ENCODE assay signal across 17 cellular contexts in the genomic region with DNA sequence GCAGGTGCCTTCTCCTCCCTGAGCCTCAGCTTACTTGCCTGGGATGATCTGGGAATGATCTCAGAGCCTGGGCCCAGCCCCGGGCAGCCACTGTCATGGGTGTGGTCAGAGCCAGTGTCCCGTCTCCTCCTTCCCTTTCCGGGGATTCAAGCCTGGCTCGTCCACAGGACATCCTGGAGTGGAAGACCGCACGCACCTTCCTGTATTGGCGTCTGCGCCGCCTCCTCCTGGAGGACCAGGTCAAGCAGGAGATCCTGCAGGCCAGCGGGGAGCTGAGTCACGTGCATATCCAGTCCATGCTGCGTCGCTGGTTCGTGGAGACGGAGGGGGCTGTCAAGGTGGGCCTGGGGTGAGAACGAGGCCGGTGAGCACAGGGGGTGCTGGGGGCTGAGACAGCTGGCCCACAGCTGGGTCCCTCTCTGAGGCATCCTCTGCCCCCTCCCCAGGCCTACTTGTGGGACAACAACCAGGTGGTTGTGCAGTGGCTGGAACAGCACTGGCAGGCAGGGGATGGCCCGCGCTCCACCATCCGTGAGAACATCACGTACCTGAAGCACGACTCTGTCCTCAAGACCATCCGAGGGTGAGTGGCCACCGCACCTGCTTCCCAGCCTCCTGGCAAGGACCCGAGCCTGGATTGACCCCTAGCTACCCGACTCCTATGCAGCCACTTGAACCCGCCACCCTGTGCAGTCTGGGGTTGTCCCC. TPM values are rescaled to one million over a fixed set of nuclear protein-coding genes. Genes with fewer than 3 reads are reported as not detected.
DNase-seq lines count a peak whose midpoint lies in the region; ATAC-seq and TF ChIP-seq lines count a peak whose summit lies in the region.
"Had no signal": no experiment of that assay in that cellular context is flagged by ENCODE, and none has a peak within 500 bp of the region (broad histone marks: within the 10 kb centered on the region; RNA-seq: fewer than 3 reads in every experiment).

No MANE protein-coding gene starts in this region.

- H3K4me2 ChIP-seq in GM23338 = no peak overlapping the region

- WGBS in sigmoid colon, 2 donors = 94 to 95% methylated on average over 27 of the region's 27 CpGs

- intact Hi-C loops in sigmoid colon (cut with DNase I) = loop anchor here (1.0 kb wide), 1 partner anchor 120 kb away; no protein-coding TSS in a partner anchor

- H3K9me3 Mint-ChIP-seq in GM23338 (peaks cover 2% of the 10 kb centered on the region; the same call in 1 of the 3 replicates), chondrocyte (ENCODE audit: low read depth) (peaks cover 7% of the 10 kb centered on the region), immature natural killer cell (peaks cover 0 to 2% (median 0%) of the 10 kb centered on the region in 6 donors)

- H3K4me1 ChIP-seq in GM23338 (ENCODE audit: insufficient read depth) (no peaks in the 10 kb centered on the region; the same call in 1 of the 2 replicates), sigmoid colon (peaks cover 0 to 36% (median 20%) of the 10 kb centered on the region in 4 donors)

- H3K36me3 ChIP-seq in GM23338 (ENCODE audit: insufficient read depth) = no peaks in the 10 kb centered on the region
- peaks cover 37 to 83% (median 49%) of the 10 kb centered on the region in 4 donors for H3K36me3 ChIP-seq in sigmoid colon

- no peaks in the 10 kb centered on the region for H3K27me3 ChIP-seq in GM23338 (ENCODE audit: insufficient read depth)
- H3K27me3 ChIP-seq in sigmoid colon = no peaks in the 10 kb centered on the region

- H3K9me2 ChIP-seq in GM23338 (ENCODE audit: insufficient read depth) = no peaks in the 10 kb centered on the region

- no peaks in the 10 kb centered on the region for H3K9me3 ChIP-seq in sigmoid colon

- no peaks in the 10 kb centered on the region for H4K20me1 ChIP-seq in GM23338 (replicated peaks; ENCODE audit: insufficient read depth)

- no peak for TF ChIP-seq POLR2A in sigmoid colon (IDR thresholded peaks at IDR 0.05)

- H3K27ac ChIP-seq in GM23338 (ENCODE audit: low read depth) (no peak overlapping the region), sigmoid colon (peak overlapping the region; percentile 46 to 61 (median 58))
- H3K27ac ChIP-seq: C4-2B, HL-60, PC-9 had no signal

- H3K4me3 Mint-ChIP-seq in GM23338 (no peak overlapping the region), chondrocyte (ENCODE audit: unreplicated experiment) (no peak overlapping the region), immature natural killer cell (no peak overlapping the region)

- H3K79me2 ChIP-seq in GM23338 (replicated peaks; ENCODE audit: insufficient read depth) = no peaks in the 10 kb centered on the region

- ATAC-seq in GM23338 = no peak
- ATAC-seq in left lobe of liver = peak; percentile 4
- ATAC-seq in GM18868 (IDR thresholded peaks at IDR 0.05; ENCODE audit: unreplicated experiment) = no peak
- no peak for ATAC-seq in GM18520 (IDR thresholded peaks at IDR 0.05; ENCODE audit: unreplicated experiment)

- peaks cover 16% of the 10 kb centered on the region for H3K4me1 Mint-ChIP-seq in GM23338
- peaks cover 3% of the 10 kb centered on the region for H3K4me1 Mint-ChIP-seq in chondrocyte (ENCODE audit: low read depth)
- H3K4me1 Mint-ChIP-seq in immature natural killer cell = no peaks in the 10 kb centered on the region

- DNase-seq in GM23338 (ENCODE audit: low spot score) (no peak), chondrocyte (ENCODE audit: low spot score) (peak; percentile 92), left lobe of liver (ENCODE audit: low spot score) (no peak), sigmoid colon (no peak), immature natural killer cell (no peak), SW480 (ENCODE audit: low spot score) (no peak)
- DNase-seq: DMS 273 treated with DMSO at 0.1 percent for 48 hours, GF-D8, HCEC 1CT, NCI-H1436, NCI-H82, PC-9 had no signal

- H3K4me3 ChIP-seq in GM23338 = no peak overlapping the region
- no peak overlapping the region for H3K4me3 ChIP-seq in sigmoid colon
- H3K4me3 ChIP-seq: PC-9 had no signal

- H2AFZ ChIP-seq in GM23338 = no peak overlapping the region
- H2AFZ ChIP-seq: PC-9 had no signal

- TF ChIP-seq CTCF in GM23338 (conservative IDR thresholded peaks at IDR 0.05; ENCODE audit: low read depth in 2 of 2) (no peak), chondrocyte (IDR thresholded peaks at IDR 0.05) (no peak), sigmoid colon (IDR thresholded peaks at IDR 0.05) (no peak)

- H3K27me3 Mint-ChIP-seq in GM23338 (ENCODE audit: insufficient read depth, low read depth, poor library complexity) (peaks cover 6% of the 10 kb centered on the region), chondrocyte (ENCODE audit: low read depth) (no peaks in the 10 kb centered on the region), immature natural killer cell (ENCODE audit: low read depth in 3 of 3) (no peaks in the 10 kb centered on the region)

- H3K27ac Mint-ChIP-seq in GM23338 (peak overlapping the region; percentile 59; the same call in 1 of the 2 replicates), chondrocyte (ENCODE audit: unreplicated experiment) (no peak overlapping the region), immature natural killer cell (no peak overlapping the region)

- H3F3A ChIP-seq in GM23338 (replicated peaks; ENCODE audit: low read depth) = no peaks in the 10 kb centered on the region

- TF ChIP-seq EP300 in sigmoid colon (IDR thresholded peaks at IDR 0.05) = no peak

- H3K36me3 Mint-ChIP-seq in GM23338 (ENCODE audit: low read depth) = peaks cover 3% of the 10 kb centered on the region; the same call in 1 of the 3 replicates
- peaks cover 3% of the 10 kb centered on the region for H3K36me3 Mint-ChIP-seq in chondrocyte (ENCODE audit: low read depth)
- peaks cover 0 to 3% (median 0%) of the 10 kb centered on the region in 3 donors for H3K36me3 Mint-ChIP-seq in immature natural killer cell

TF ChIP-seq in GM23338, 12 proteins besides CTCF, POLR2A, EP300 and RAD21 (continues in another document):
- TF ChIP-seq CREB1 (CRISPR knock-in tag; IDR thresholded peaks at IDR 0.05; ENCODE audit: low read depth) (no peak), EZH2phosphoT487 (IDR thresholded peaks at IDR 0.05; ENCODE audit: unreplicated experiment) (no peak), STAT1 (IDR thresholded peaks at IDR 0.05; ENCODE audit: unreplicated experiment) (no peak), ZNF331 (CRISPR knock-in tag; IDR thresholded peaks at IDR 0.05; ENCODE audit: low read depth) (no peak), NANOG (IDR thresholded peaks at IDR 0.05; ENCODE audit: borderline replicate concordance) (no peak), ZNF114 (CRISPR knock-in tag; IDR thresholded peaks at IDR 0.05) (no peak)
- TF ChIP-seq, protein P1, sequence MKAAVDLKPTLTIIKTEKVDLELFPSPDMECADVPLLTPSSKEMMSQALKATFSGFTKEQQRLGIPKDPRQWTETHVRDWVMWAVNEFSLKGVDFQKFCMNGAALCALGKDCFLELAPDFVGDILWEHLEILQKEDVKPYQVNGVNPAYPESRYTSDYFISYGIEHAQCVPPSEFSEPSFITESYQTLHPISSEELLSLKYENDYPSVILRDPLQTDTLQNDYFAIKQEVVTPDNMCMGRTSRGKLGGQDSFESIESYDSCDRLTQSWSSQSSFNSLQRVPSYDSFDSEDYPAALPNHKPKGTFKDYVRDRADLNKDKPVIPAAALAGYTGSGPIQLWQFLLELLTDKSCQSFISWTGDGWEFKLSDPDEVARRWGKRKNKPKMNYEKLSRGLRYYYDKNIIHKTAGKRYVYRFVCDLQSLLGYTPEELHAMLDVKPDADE (IDR thresholded peaks at IDR 0.05) = no peak

RNA-seq across cellular contexts. Expression of a gene that starts 44.0 kb away (rescaled TPM):
- total RNA-seq in GM23338 (2014; rRNA removed; shearing (Covaris generic)) = 0.35 TPM in 1 of 2 replicates, not detected in the other
- polyA plus RNA-seq in GM23338 (2016; fragmentation: Nextera tagmentation; extraction: Ambion mirVana) (0.43 and 0.47 TPM in 2 replicates), sigmoid colon (under 1 TPM in 1 of 3 donors, not detected in 2; 0.06 TPM), immature natural killer cell (not detected)
- total RNA-seq in chondrocyte (not detected in 3 replicates), left lobe of liver (0.10 TPM), sigmoid colon (1 to 10 TPM in 1 of 4 donors, under 1 TPM in 1, not detected in 2; 0.41 to 1.9 TPM)
- total RNA-seq: NCI-H460, PC-9 had no signal
